Comparison of ENCODE assay signal across 19 cellular contexts in the genomic region with DNA sequence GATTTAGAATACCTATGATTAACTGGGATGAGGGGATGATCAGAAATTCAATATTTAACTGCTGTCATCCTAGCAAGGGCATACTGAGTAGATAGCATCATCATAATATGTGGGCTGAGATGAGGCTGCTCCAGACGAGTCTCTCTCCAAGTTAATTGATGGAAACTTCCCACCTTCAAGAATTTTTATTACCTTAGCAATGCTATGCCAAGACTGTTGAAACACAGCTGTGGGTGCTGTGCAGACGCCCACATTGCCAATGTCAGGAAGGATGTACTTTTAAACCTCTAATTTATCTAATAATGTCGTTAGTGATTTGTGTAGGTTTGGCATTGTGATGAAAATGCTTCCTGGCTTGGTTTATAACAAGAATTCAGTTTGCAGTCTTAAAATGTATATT.
"Had no signal": no experiment of that assay in that cellular context is flagged by ENCODE, and none has a peak within 500 bp of the region (broad histone marks: within the 10 kb centered on the region; RNA-seq: fewer than 3 reads in every experiment).

No MANE protein-coding gene starts in this region.

- H3K4me3 ChIP-seq: MG63 had no signal

- FAIRE-seq: HepG2 had no signal

- H3K27ac ChIP-seq: RWPE1 had no signal

- H3K36me3 ChIP-seq: MG63 had no signal

- DNase-seq: IMR-90, Karpas-422, KG1, MG63, NCI-H1092, NCI-H1105 treated with DMSO at 0.1 percent for 48 hours, NCI-H1417 treated with DMSO at 0.1 percent for 48 hours, NCI-H146, NCI-H1694 treated with DMSO at 0.1 percent for 48 hours, NCI-H1930, NCI-H2081, NCI-H2107, NCI-H2227 treated with DMSO at 0.1 percent for 48 hours, NCI-H524, NCI-H526 treated with DMSO at 0.1 percent for 48 hours, NCI-H774, SHP77 had no signal

- H3K9me3 ChIP-seq: MG63 had no signal
